ENCODE assay signal across 14 cellular contexts in genomic region chr14:29663281-29663801, GRCh38.
A peak's percentile ranks its signal among the peaks of the same experiment; 100 is the strongest.
DNase-seq lines count a peak whose midpoint lies in the region; ATAC-seq, FAIRE-seq and TF ChIP-seq lines count a peak whose summit lies in the region.
"Had no signal": no experiment of that assay in that cellular context is flagged by ENCODE, and none has a peak within 500 bp of the region (broad histone marks: within the 10 kb centered on the region; RNA-seq: fewer than 3 reads in every experiment).

No MANE protein-coding gene starts in this region.

- H3K9ac ChIP-seq in K562 (ENCODE audit: insufficient read depth in 1 of 2, low read depth in 2 of 2, low read length in 2 of 2) = no peak overlapping the region

- H3K4me1 ChIP-seq in K562 (replicated peaks in 1 of 2; ENCODE audit: control insufficient read depth in 2 of 2, insufficient read depth in 2 of 2, low read length in 2 of 2) = peaks cover 0 to 3% of the 10 kb centered on the region in 2 experiments; a peak in 1 of 5 replicates
- H3K4me1 ChIP-seq in testis = peaks cover 26% of the 10 kb centered on the region

- no peak overlapping the region for H3K4me2 ChIP-seq in K562 (ENCODE audit: insufficient read depth, low read length)

- ATAC-seq in K562 = peak; percentile 42
- ATAC-seq: left colon had no signal

- intact Hi-C loops in K562 (cut with micrococcal nuclease) (no loop called here), testis (cut with DNase I; ENCODE audit: low total_unique reads) (no loop called here)

- H3K9me1 ChIP-seq in K562 (ENCODE audit: control insufficient read depth, insufficient read depth, low read length) = no peaks in the 10 kb centered on the region

- H3K36me3 ChIP-seq in K562 (ENCODE audit: control insufficient read depth, insufficient read depth, low read length) = no peaks in the 10 kb centered on the region
- H3K36me3 ChIP-seq in testis (ENCODE audit: low read depth, missing control alignments) = no peaks in the 10 kb centered on the region

- no peaks in the 10 kb centered on the region for H3K9me3 ChIP-seq in K562 (replicated peaks; ENCODE audit: control insufficient read depth, insufficient read depth, low read depth, low read length)
- no peaks in the 10 kb centered on the region for H3K9me3 ChIP-seq in testis

- H3K27ac ChIP-seq in K562 (ENCODE audit: extremely low read depth, low read depth, low read length) = no peak overlapping the region
- H3K27ac ChIP-seq in testis = peak overlapping the region in 1 of 2 donors; percentile 68

- no peaks in the 10 kb centered on the region for H3K79me2 ChIP-seq in K562 (ENCODE audit: control insufficient read depth, insufficient read depth, low read length)

- BruUV-seq in K562 (replicated peaks; lab: Mats Ljungman, UMichigan) = no TSS peak

- WGBS in K562 (ENCODE audit: insufficient coverage, low coverage, missing lambda C conversion rate) = 45% methylated on average over 7 of the region's 7 CpGs
- WGBS in testis, 2 donors = 43 to 47% methylated on average over 7 of the region's 7 CpGs

- H3K27me3 ChIP-seq in K562 (ENCODE audit: control insufficient read depth in 2 of 2, insufficient read depth in 2 of 2, low read length in 2 of 2) = no peaks in the 10 kb centered on the region
- H3K27me3 ChIP-seq in testis = no peaks in the 10 kb centered on the region

- no peak for TF ChIP-seq CTCF in K562 (IDR thresholded peaks at IDR 0.05 in 2 of 3, conservative IDR thresholded peaks at IDR 0.05 in 1 of 3; ENCODE audit: insufficient read depth in 2 of 3, low read depth in 1 of 3, low read length in 3 of 3)
- TF ChIP-seq CTCF in testis (IDR thresholded peaks at IDR 0.05) = no peak

- peak overlapping the region; percentile 40; the same call in 1 of the 2 replicates for H2AFZ ChIP-seq in K562 (ENCODE audit: low read depth, low read length)

- TF ChIP-seq POLR2A in K562 (conservative IDR thresholded peaks at IDR 0.05) (no peak), testis (IDR thresholded peaks at IDR 0.05) (no peak)

- peak; percentile 22 for DNase-seq in NCI-H2227 (lab: John Stamatoyannopoulos, UW; ENCODE audit: unreplicated experiment)
- DNase-seq in NCI-H2227 treated with DMSO at 0.1 percent for 48 hours (lab: John Stamatoyannopoulos, UW) = no peak
- DNase-seq in K562 (ENCODE audit: extremely low read depth in 1 of 4, low spot score in 3 of 4) = no peak
- DNase-seq in iPS DF 4.7 (ENCODE audit: extremely low read depth, low spot score) = peak; percentile 36
- peak; percentile 56 for DNase-seq in testis
- no peak for DNase-seq in dedifferentiated amniotic fluid mesenchymal stem cell (ENCODE audit: extremely low spot score)
- no peak for DNase-seq in SW480 (ENCODE audit: low spot score)
- DNase-seq in CD1c-positive myeloid dendritic cell (ENCODE audit: extremely low spot score) = no peak
- DNase-seq: 8988T, activated B cell treated with CpG ODN at 0.5 μM for 24 hours, amygdala, left colon, NCI-H2107, NCI-H82 had no signal

- H3K4me3 ChIP-seq in K562 (no peak overlapping the region), testis (no peak overlapping the region)

- in situ Hi-C loops in K562 (cut with MboI) = no loop called here

- TF ChIP-seq EP300 in K562 (IDR thresholded peaks at IDR 0.05; ENCODE audit: low read length) = no peak

- no peak for FAIRE-seq in K562 (lab: Jason Lieb, UNC)

- POLR2A ChIA-PET in K562 (lab: Yijun Ruan, JAX) = no interaction called here

- H4K20me1 ChIP-seq in K562 (replicated peaks; ENCODE audit: control insufficient read depth, insufficient read depth, low read length) = no peaks in the 10 kb centered on the region

- no peak for TF ChIP-seq RAD21 in K562 (CRISPR knock-in tag; conservative IDR thresholded peaks at IDR 0.05 in 1 of 2, IDR thresholded peaks at IDR 0.05 in 1 of 2)

- CTCF ChIA-PET in K562 (lab: Yijun Ruan, JAX; ENCODE audit: low intra/inter-chr PET ratio) = no interaction called here

TF ChIP-seq in K562, 482 proteins besides CTCF, POLR2A, EP300 and RAD21:
- no peak for TF ChIP-seq RFX7 (CRISPR knock-in tag; IDR thresholded peaks at IDR 0.05)
- peak; percentile 87 for TF ChIP-seq SPI1 (IDR thresholded peaks at IDR 0.05; ENCODE audit: borderline replicate concordance, low read depth, low read length)

Comparison
In these comparisons a context has a peak if more than half of its experiments do, and no peak if none do; other contexts are left out.
1. DNase-seq: peak in NCI-H2227 (single experiment), iPS DF 4.7 (single experiment) and testis (single experiment); none in NCI-H2227 treated with DMSO at 0.1 percent for 48 hours (single experiment), K562 (0 of 4), dedifferentiated amniotic fluid mesenchymal stem cell (single experiment), SW480 (single experiment) and CD1c-positive myeloid dendritic cell (single experiment).